In genomic region chr16:3129137-3130131, GRCh38 we compare ENCODE assay signal across 8 cellular contexts. TPM values are rescaled to one million over a fixed set of nuclear protein-coding genes. Genes with fewer than 3 reads are reported as not detected.
DNase-seq lines count a peak whose midpoint lies in the region; ATAC-seq and TF ChIP-seq lines count a peak whose summit lies in the region.

No MANE protein-coding gene starts in this region.

- no peak overlapping the region for H3K4me2 ChIP-seq in neuronal stem cell (ENCODE audit: insufficient read depth, low read length, poor library complexity, severe bottlenecking)

- peak; percentile 95 for TF ChIP-seq CTCF in AG04450 (IDR thresholded peaks at IDR 0.05; ENCODE audit: low read depth, low read length)
- TF ChIP-seq CTCF in thoracic aorta (IDR thresholded peaks at IDR 0.05), result peak; percentile 84

- peak overlapping the region; percentile 71 for H3K27ac Mint-ChIP-seq in activated T-helper 17 cell treated with anti-CD3 and anti-CD28 coated beads, Interleukin-2, amount 50 U/mL, for 72 hours

- H2BK12ac ChIP-seq in neuronal stem cell (ENCODE audit: low read length), result no peak overlapping the region

- CTCF ChIA-PET in AG04450 (lab: Charles Lee), result interaction anchor here (0.6 to 6.7 kb wide), 26 partner anchors 9 to 967 kb away, joined by 3 to 57 read pairs (median 4); partner anchors contain the start of genes TNFRSF12A, ZNF205 and ZSCAN10

- peak overlapping the region; percentile 87 for H3K4me3 Mint-ChIP-seq in activated T-helper 17 cell treated with anti-CD3 and anti-CD28 coated beads, Interleukin-2, amount 50 U/mL, for 72 hours

- H2BK5ac ChIP-seq in neuronal stem cell (ENCODE audit: low read length), result no peak overlapping the region

- H3K27me3 Mint-ChIP-seq in activated T-helper 17 cell treated with anti-CD3 and anti-CD28 coated beads, Interleukin-2, amount 50 U/mL, for 72 hours, result no peaks in the 10 kb centered on the region

- H3K9me3 ChIP-seq in AG04450 (ENCODE audit: control insufficient read depth, insufficient read depth, low read length) (peaks cover 2% of the 10 kb centered on the region; the same call in 1 of the 2 replicates), neuronal stem cell (replicated peaks in 1 of 2; ENCODE audit: control insufficient read depth in 2 of 2, insufficient read depth in 1 of 2, low read depth in 1 of 2, low read length in 2 of 2) (no peaks in the 10 kb centered on the region), thoracic aorta (no peaks in the 10 kb centered on the region)

- H3K27ac ChIP-seq in AG04450 (ENCODE audit: low read depth, low read length) (peak overlapping the region; percentile 61), neuronal stem cell (replicated peaks; ENCODE audit: low read length) (peak overlapping the region; percentile 17), thoracic aorta (peak overlapping the region; percentile 65 to 68)

- no peak overlapping the region for H2AFZ ChIP-seq in neuronal stem cell (ENCODE audit: low read length)

- no peak overlapping the region for H4K8ac ChIP-seq in neuronal stem cell (ENCODE audit: low read depth, low read length)

- peaks cover 5% of the 10 kb centered on the region for H3K79me1 ChIP-seq in neuronal stem cell (ENCODE audit: low read depth, low read length)

- H3K27me3 ChIP-seq in AG04450 (ENCODE audit: control insufficient read depth, insufficient read depth, low read length), result no peaks in the 10 kb centered on the region
- H3K27me3 ChIP-seq in neuronal stem cell (ENCODE audit: control insufficient read depth in 3 of 3, insufficient read depth in 3 of 3, low read depth in 1 of 3, low read length in 3 of 3), result no peaks in the 10 kb centered on the region
- H3K27me3 ChIP-seq in thoracic aorta (replicated peaks; ENCODE audit: insufficient read depth), result no peaks in the 10 kb centered on the region

- peak overlapping the region; percentile 49 for H3K4me3 ChIP-seq in AG04450 (ENCODE audit: low read depth, low read length)
- H3K4me3 ChIP-seq in neuronal stem cell (ENCODE audit: low read length in 2 of 2), result no peak overlapping the region
- H3K4me3 ChIP-seq in thoracic aorta, result peak overlapping the region; percentile 70

- H3K36me3 ChIP-seq in neuronal stem cell (replicated peaks in 1 of 2; ENCODE audit: control insufficient read depth in 2 of 2, insufficient read depth in 2 of 2, low read length in 2 of 2) (peaks cover 17 to 71% of the 10 kb centered on the region in 2 donors), thoracic aorta (no peaks in the 10 kb centered on the region)

- no CpG with 5 or more reads among the region's 28 CpGs for WGBS in neuronal stem cell (ENCODE audit: extremely low coverage in 2 of 2, insufficient read length in 2 of 2, insufficient replicate concordance in 1 of 2), 2 donors

- peaks cover 16% of the 10 kb centered on the region for H3K4me1 Mint-ChIP-seq in activated T-helper 17 cell treated with anti-CD3 and anti-CD28 coated beads, Interleukin-2, amount 50 U/mL, for 72 hours

- no peak overlapping the region for H2BK15ac ChIP-seq in neuronal stem cell (ENCODE audit: low read length)

- H3K18ac ChIP-seq in neuronal stem cell (ENCODE audit: low read length), result no peak overlapping the region

- ATAC-seq in GM18520 (IDR thresholded peaks at IDR 0.05; ENCODE audit: unreplicated experiment) (peak; percentile 38), thoracic aorta (ENCODE audit: insufficient number of reproducible peaks, low FRiP score, low read depth) (peak; percentile 72)
- peak; percentile 79 for ATAC-seq in activated T-helper 17 cell treated with anti-CD3 and anti-CD28 coated beads, Interleukin-2, amount 50 U/mL, for 72 hours (replicated peaks)

- H3K4me1 ChIP-seq in neuronal stem cell (ENCODE audit: control insufficient read depth in 2 of 2, insufficient read depth in 1 of 2, low read depth in 1 of 2, low read length in 2 of 2) (peaks cover 3 to 5% of the 10 kb centered on the region in 2 donors), thoracic aorta (ENCODE audit: control insufficient read depth in 1 of 2, low read depth in 2 of 2) (peaks cover 8 to 37% of the 10 kb centered on the region in 2 donors)

- H3K9me3 Mint-ChIP-seq in activated T-helper 17 cell treated with anti-CD3 and anti-CD28 coated beads, Interleukin-2, amount 50 U/mL, for 72 hours, result no peaks in the 10 kb centered on the region

- H3K9ac ChIP-seq in neuronal stem cell (ENCODE audit: low read depth, low read length, poor library complexity), result no peak overlapping the region

- H2BK120ac ChIP-seq in neuronal stem cell (ENCODE audit: low read depth, low read length), result no peak overlapping the region

- H3K4ac ChIP-seq in neuronal stem cell (ENCODE audit: low read length), result no peak overlapping the region

- POLR2A ChIA-PET in AG04450 (lab: Yijun Ruan, JAX), result interaction anchor here (0.8 to 1.6 kb wide), 6 partner anchors 21 to 99 kb away, joined by 3 to 6 read pairs (median 4); no protein-coding TSS in a partner anchor

- H2AK5ac ChIP-seq in neuronal stem cell (ENCODE audit: low read depth, low read length), result no peak overlapping the region

- no peak overlapping the region for H3K14ac ChIP-seq in neuronal stem cell (ENCODE audit: low read length)

- peaks cover 55% of the 10 kb centered on the region for H3K36me3 Mint-ChIP-seq in activated T-helper 17 cell treated with anti-CD3 and anti-CD28 coated beads, Interleukin-2, amount 50 U/mL, for 72 hours (ENCODE audit: low read depth)

- DNase-seq in AG04450 (ENCODE audit: low read depth, low spot score), result peak; percentile 70
- peak; percentile 82 for DNase-seq in LHCN-M2 (ENCODE audit: low read depth)
- DNase-seq in RKO (ENCODE audit: low spot score), result peak; percentile 92
- peak; percentile 79 for DNase-seq in fibroblast of the conjunctiva (ENCODE audit: low read depth)
- DNase-seq in neuronal stem cell (ENCODE audit: low spot score), result peak; percentile 76
- peak; percentile 48 for DNase-seq in thoracic aorta (ENCODE audit: low spot score)

- H4K91ac ChIP-seq in neuronal stem cell (ENCODE audit: low read depth, low read length, poor library complexity), result no peak overlapping the region

- H3K23ac ChIP-seq in neuronal stem cell (ENCODE audit: low read depth, low read length, poor library complexity), result no peak overlapping the region

RNA-seq across cellular contexts. Expression of gene ZNF213, which starts 5.4 kb away (rescaled TPM):
- 0.47 and 1.2 TPM in 2 replicates for polyA plus RNA-seq in AG04450 (2011; rRNA removed)
- polyA minus RNA-seq in AG04450 (2011; rRNA and poly(A)+ RNA removed), result 1.1 TPM in 2 replicates
- 4.6 and 4.7 TPM in 2 replicates for total RNA-seq in LHCN-M2 (2014; rRNA removed)
- 7.4 TPM for polyA plus RNA-seq in LHCN-M2 (2012)
- 1 to 10 TPM; 6.4 to 8.6 TPM for total RNA-seq in activated T-helper 17 cell treated with anti-CD3 and anti-CD28 coated beads, Interleukin-2, amount 50 U/mL, for 72 hours
- polyA plus RNA-seq in neuronal stem cell (2013, experiment 1 of 2), result 8.2 TPM
- 7.9 TPM for polyA plus RNA-seq in neuronal stem cell (2013, experiment 2 of 2)
- 10 to 100 TPM in 1 of 2 donors, 1 to 10 TPM in 1; 5.9 to 16.2 TPM for total RNA-seq in thoracic aorta

RNA-seq across cellular contexts. Expression of gene ZNF205, which starts 17.0 kb away (rescaled TPM):
- polyA plus RNA-seq in AG04450 (2011; rRNA removed), result 3.6 and 5.5 TPM in 2 replicates
- polyA minus RNA-seq in AG04450 (2011; rRNA and poly(A)+ RNA removed), result 3.0 and 4.2 TPM in 2 replicates
- total RNA-seq in LHCN-M2 (2014; rRNA removed) (17.0 and 19.2 TPM in 2 replicates), thoracic aorta (10 to 100 TPM; 16.4 to 19.4 TPM)
- 7.7 TPM for polyA plus RNA-seq in LHCN-M2 (2012)
- not detected for total RNA-seq in activated T-helper 17 cell treated with anti-CD3 and anti-CD28 coated beads, Interleukin-2, amount 50 U/mL, for 72 hours
- polyA plus RNA-seq in neuronal stem cell (2013, experiment 1 of 2), result 10.4 TPM
- 9.9 TPM for polyA plus RNA-seq in neuronal stem cell (2013, experiment 2 of 2)

RNA-seq across cellular contexts. Expression of gene ZSCAN10, which starts 30.3 kb away (rescaled TPM):
- not detected in 2 replicates for polyA plus RNA-seq in AG04450 (2011; rRNA removed)
- not detected in 2 replicates for polyA minus RNA-seq in AG04450 (2011; rRNA and poly(A)+ RNA removed)
- total RNA-seq in LHCN-M2 (2014; rRNA removed), result not detected in 2 replicates
- not detected for polyA plus RNA-seq in LHCN-M2 (2012)
- under 1 TPM; 0.34 to 0.45 TPM for total RNA-seq in activated T-helper 17 cell treated with anti-CD3 and anti-CD28 coated beads, Interleukin-2, amount 50 U/mL, for 72 hours
- 1.1 TPM for polyA plus RNA-seq in neuronal stem cell (2013, experiment 1 of 2)
- 1.1 TPM for polyA plus RNA-seq in neuronal stem cell (2013, experiment 2 of 2)
- not detected for total RNA-seq in thoracic aorta

RNA-seq across cellular contexts. Expression of gene OR1F1, which starts 58.6 kb away (rescaled TPM):
- 0.20 and 0.29 TPM in 2 replicates for polyA plus RNA-seq in AG04450 (2011; rRNA removed)
- 0.56 and 0.64 TPM in 2 replicates for polyA minus RNA-seq in AG04450 (2011; rRNA and poly(A)+ RNA removed)
- total RNA-seq in LHCN-M2 (2014; rRNA removed), result not detected in 2 replicates
- polyA plus RNA-seq in LHCN-M2 (2012), result not detected
- under 1 TPM in 1 of 2 donors, not detected in 1; 0.37 TPM for total RNA-seq in activated T-helper 17 cell treated with anti-CD3 and anti-CD28 coated beads, Interleukin-2, amount 50 U/mL, for 72 hours
- polyA plus RNA-seq in neuronal stem cell (2013, experiment 1 of 2), result 0.21 TPM
- polyA plus RNA-seq in neuronal stem cell (2013, experiment 2 of 2), result 0.10 TPM
- total RNA-seq in thoracic aorta, result not detected

Comparison
In these comparisons a context has a peak if more than half of its experiments do, and no peak if none do; other contexts are left out.
1. H3K4me3 ChIP-seq: peak in AG04450 (single experiment) and thoracic aorta (single experiment); none in neuronal stem cell (0 of 2).
2. RNA of gene ZNF205, which starts 17.0 kb away (total RNA-seq): 16.4 to 19.4 TPM in thoracic aorta and 17.0 to 19.2 TPM in LHCN-M2; not detected in activated T-helper 17 cell treated with anti-CD3 and anti-CD28 coated beads, Interleukin-2, amount 50 U/mL, for 72 hours; every median in the first group is over 10 times any median in the second.
3. Peak in every context shown above with its lines, with median percentiles within 50 percentile points of each other: DNase-seq, H3K27ac ChIP-seq and ATAC-seq.